17 cellular contexts compared by ENCODE assay signal in genomic region chr1:110430901-110431300, GRCh38. TPM values are rescaled to one million over a fixed set of nuclear protein-coding genes. Genes with fewer than 3 reads are reported as not detected.
DNase-seq lines count a peak whose midpoint lies in the region; ATAC-seq and TF ChIP-seq lines count a peak whose summit lies in the region.
"Had no signal": no experiment of that assay in that cellular context is flagged by ENCODE, and none has a peak within 500 bp of the region (broad histone marks: within the 10 kb centered on the region; RNA-seq: fewer than 3 reads in every experiment).

No MANE protein-coding gene starts in this region.

- H3K79me1 ChIP-seq in neuronal stem cell (ENCODE audit: low read depth, low read length), result no peaks in the 10 kb centered on the region

- H3K9me3 Mint-ChIP-seq in dendritic cell treated with granulocyte-macrophage colony-stimulating factor and Interleukin-4, amounts not matched to agents 40 ng/mL and 50 ng/mL, for 4 days, result no peaks in the 10 kb centered on the region
- H3K9me3 Mint-ChIP-seq: CD4-positive, alpha-beta memory T cell; GM23338 had no signal

- H4K8ac ChIP-seq in neuronal stem cell (ENCODE audit: low read depth, low read length), result no peak overlapping the region

- ATAC-seq in HG02938 (IDR thresholded peaks at IDR 0.05; ENCODE audit: unreplicated experiment), result no peak
- ATAC-seq: GM23338 had no signal

- H3K27ac ChIP-seq in BLaER1 treated with 17β-estradiol and CSF1 and Interleukin-3, amounts not matched to agents 10 nM and 100 nM, result no peak overlapping the region
- H3K27ac ChIP-seq in DOHH2 (ENCODE audit: low read depth, low read length) (no peak overlapping the region), neuronal stem cell (replicated peaks; ENCODE audit: low read length) (no peak overlapping the region)
- H3K27ac ChIP-seq: C4-2B had no signal

- no peaks in the 10 kb centered on the region for H3K36me3 Mint-ChIP-seq in dendritic cell treated with granulocyte-macrophage colony-stimulating factor and Interleukin-4, amounts not matched to agents 40 ng/mL and 50 ng/mL, for 4 days (ENCODE audit: low read depth)
- H3K36me3 Mint-ChIP-seq: CD4-positive, alpha-beta memory T cell had no signal

- H3K4me1 ChIP-seq in BLaER1 treated with 17β-estradiol and CSF1 and Interleukin-3, amounts not matched to agents 10 nM and 100 nM, result peaks cover 3 to 34% (median 12%) of the 10 kb centered on the region in 10 experiments; a peak in 14 of 20 replicates
- H3K4me1 ChIP-seq in DOHH2 (ENCODE audit: control insufficient read depth, low read length) (peaks cover 9% of the 10 kb centered on the region), neuronal stem cell (ENCODE audit: control insufficient read depth in 2 of 2, insufficient read depth in 1 of 2, low read depth in 1 of 2, low read length in 2 of 2) (peaks cover 0 to 9% of the 10 kb centered on the region in 2 donors)

- no peak overlapping the region for H3K14ac ChIP-seq in neuronal stem cell (ENCODE audit: low read length)

- no peak overlapping the region for H2BK120ac ChIP-seq in neuronal stem cell (ENCODE audit: low read depth, low read length)

- intact Hi-C loops in dendritic cell treated with granulocyte-macrophage colony-stimulating factor and Interleukin-4, amounts not matched to agents 40 ng/mL and 50 ng/mL, for 4 days (cut with micrococcal nuclease), result no loop called here

- H3K27me3 ChIP-seq in BLaER1 treated with 17β-estradiol and CSF1 and Interleukin-3, amounts not matched to agents 10 nM and 100 nM, result no peaks in the 10 kb centered on the region
- H3K27me3 ChIP-seq in DOHH2 (ENCODE audit: control insufficient read depth, low read length), result peaks cover 11% of the 10 kb centered on the region; the same call in 1 of the 2 replicates
- peaks cover 0 to 45% (median 0%) of the 10 kb centered on the region in 3 experiments for H3K27me3 ChIP-seq in neuronal stem cell (ENCODE audit: control insufficient read depth in 3 of 3, insufficient read depth in 3 of 3, low read depth in 1 of 3, low read length in 3 of 3)

- DNase-seq in neuronal stem cell (ENCODE audit: low spot score) (no peak), AG20443 (ENCODE audit: low spot score) (no peak), NCI-H146 (lab: John Stamatoyannopoulos, UW) (no peak)
- DNase-seq: BE2C; CD4-positive, alpha-beta memory T cell; DMS153; DMS79; GF-D8; HCEC 1CT; IMR-90 had no signal

- no peaks in the 10 kb centered on the region for H3K36me3 ChIP-seq in BLaER1 treated with 17β-estradiol and CSF1 and Interleukin-3, amounts not matched to agents 10 nM and 100 nM
- H3K36me3 ChIP-seq in DOHH2 (ENCODE audit: control insufficient read depth, low read length) (no peaks in the 10 kb centered on the region), neuronal stem cell (replicated peaks in 1 of 2; ENCODE audit: control insufficient read depth in 2 of 2, insufficient read depth in 2 of 2, low read length in 2 of 2) (no peaks in the 10 kb centered on the region)
- H3K36me3 ChIP-seq: BE2C had no signal

- no peak overlapping the region for H3K4me3 ChIP-seq in BLaER1 treated with 17β-estradiol and CSF1 and Interleukin-3, amounts not matched to agents 10 nM and 100 nM
- H3K4me3 ChIP-seq in DOHH2 (ENCODE audit: low read length) (no peak overlapping the region), neuronal stem cell (ENCODE audit: low read length in 2 of 2) (no peak overlapping the region)
- H3K4me3 ChIP-seq: GM23338, K562 had no signal

- no peak overlapping the region for H3K23ac ChIP-seq in neuronal stem cell (ENCODE audit: low read depth, low read length, poor library complexity)

- H2BK15ac ChIP-seq in neuronal stem cell (ENCODE audit: low read length), result no peak overlapping the region

- H2AFZ ChIP-seq in neuronal stem cell (ENCODE audit: low read length), result no peak overlapping the region
- H2AFZ ChIP-seq: GM23338 had no signal

- H3K9me3 ChIP-seq in BLaER1 treated with 17β-estradiol and CSF1 and Interleukin-3, amounts not matched to agents 10 nM and 100 nM (replicated peaks in 1 of 11), result no peaks in the 10 kb centered on the region
- H3K9me3 ChIP-seq in DOHH2 (ENCODE audit: control insufficient read depth, insufficient read depth, low read length) (no peaks in the 10 kb centered on the region), neuronal stem cell (replicated peaks in 1 of 2; ENCODE audit: control insufficient read depth in 2 of 2, insufficient read depth in 1 of 2, low read depth in 1 of 2, low read length in 2 of 2) (no peaks in the 10 kb centered on the region)
- H3K9me3 ChIP-seq: BE2C had no signal

- H4K20me1 ChIP-seq in BLaER1 treated with 17β-estradiol and CSF1 and Interleukin-3, amounts not matched to agents 10 nM and 100 nM, result no peaks in the 10 kb centered on the region
- no peaks in the 10 kb centered on the region for H4K20me1 ChIP-seq in DOHH2 (ENCODE audit: control insufficient read depth, insufficient read depth, low read depth, low read length)

- no peaks in the 10 kb centered on the region for H3K27me3 Mint-ChIP-seq in dendritic cell treated with granulocyte-macrophage colony-stimulating factor and Interleukin-4, amounts not matched to agents 40 ng/mL and 50 ng/mL, for 4 days

- peaks cover 55% of the 10 kb centered on the region for H3K4me1 Mint-ChIP-seq in dendritic cell treated with granulocyte-macrophage colony-stimulating factor and Interleukin-4, amounts not matched to agents 40 ng/mL and 50 ng/mL, for 4 days (ENCODE audit: low read depth)

- H2BK5ac ChIP-seq in neuronal stem cell (ENCODE audit: low read length), result no peak overlapping the region

- no peaks in the 10 kb centered on the region for H3K79me2 ChIP-seq in DOHH2 (ENCODE audit: control insufficient read depth, low read length)

- H3K4me3 Mint-ChIP-seq in dendritic cell treated with granulocyte-macrophage colony-stimulating factor and Interleukin-4, amounts not matched to agents 40 ng/mL and 50 ng/mL, for 4 days, result no peak overlapping the region
- H3K4me3 Mint-ChIP-seq: CD4-positive, alpha-beta memory T cell; GM23338 had no signal

- peak overlapping the region; percentile 15 for H3K18ac ChIP-seq in neuronal stem cell (ENCODE audit: low read length)

- H3K9ac ChIP-seq in BLaER1 treated with 17β-estradiol and CSF1 and Interleukin-3, amounts not matched to agents 10 nM and 100 nM, result no peak overlapping the region
- H3K9ac ChIP-seq in neuronal stem cell (ENCODE audit: low read depth, low read length, poor library complexity), result no peak overlapping the region

- no CpG with 5 or more reads among the region's 4 CpGs for WGBS in neuronal stem cell (ENCODE audit: extremely low coverage in 2 of 2, insufficient read length in 2 of 2, insufficient replicate concordance in 1 of 2), 2 donors

- H3K4me2 ChIP-seq in BLaER1 treated with 17β-estradiol and CSF1 and Interleukin-3, amounts not matched to agents 10 nM and 100 nM, result peak overlapping the region in 9 of 11 experiments; percentile 2 to 38 (median 14); a peak in 12 of 22 replicates
- H3K4me2 ChIP-seq in DOHH2 (ENCODE audit: low read length) (peak overlapping the region; percentile 31), neuronal stem cell (ENCODE audit: insufficient read depth, low read length, poor library complexity, severe bottlenecking) (no peak overlapping the region)
- H3K4me2 ChIP-seq: GM23338 had no signal

- TF ChIP-seq CTCF in DOHH2 (IDR thresholded peaks at IDR 0.05; ENCODE audit: low read depth, low read length, poor library complexity, severe bottlenecking), result no peak

- H3K27ac Mint-ChIP-seq in dendritic cell treated with granulocyte-macrophage colony-stimulating factor and Interleukin-4, amounts not matched to agents 40 ng/mL and 50 ng/mL, for 4 days, result peak overlapping the region; percentile 28
- H3K27ac Mint-ChIP-seq: GM23338 had no signal

- no peak overlapping the region for H3K4ac ChIP-seq in neuronal stem cell (ENCODE audit: low read length)

- no peaks in the 10 kb centered on the region for H3F3A ChIP-seq in DOHH2 (ENCODE audit: control insufficient read depth, insufficient read depth)

- no peak overlapping the region for H2BK12ac ChIP-seq in neuronal stem cell (ENCODE audit: low read length)

- H4K91ac ChIP-seq in neuronal stem cell (ENCODE audit: low read depth, low read length, poor library complexity), result no peak overlapping the region

- no peak overlapping the region for H2AK5ac ChIP-seq in neuronal stem cell (ENCODE audit: low read depth, low read length)

- no peaks in the 10 kb centered on the region for H3K9me2 ChIP-seq in DOHH2 (replicated peaks; ENCODE audit: control insufficient read depth, low read length)

RNA-seq across cellular contexts. Expression of gene PROK1, which starts 20.0 kb away (rescaled TPM):
- polyA plus RNA-seq in neuronal stem cell (2013, experiment 1 of 2), result 0.21 TPM
- polyA plus RNA-seq in neuronal stem cell (2013, experiment 2 of 2), result 0.07 TPM
- polyA plus RNA-seq: CD4-positive, alpha-beta memory T cell; GM23338; IMR-90 had no signal

RNA-seq across cellular contexts. Expression of gene LAMTOR5, which starts 23.4 kb away (rescaled TPM):
- 210 TPM for polyA plus RNA-seq in neuronal stem cell (2013, experiment 1 of 2)
- 203 TPM for polyA plus RNA-seq in neuronal stem cell (2013, experiment 2 of 2)

RNA-seq across cellular contexts. Expression of gene SLC16A4, which starts 40.1 kb away (rescaled TPM):
- polyA plus RNA-seq in neuronal stem cell (2013, experiment 1 of 2), result 0.63 TPM
- 0.46 TPM for polyA plus RNA-seq in neuronal stem cell (2013, experiment 2 of 2)
